8 cellular contexts compared by ENCODE assay signal in the genomic region with DNA sequence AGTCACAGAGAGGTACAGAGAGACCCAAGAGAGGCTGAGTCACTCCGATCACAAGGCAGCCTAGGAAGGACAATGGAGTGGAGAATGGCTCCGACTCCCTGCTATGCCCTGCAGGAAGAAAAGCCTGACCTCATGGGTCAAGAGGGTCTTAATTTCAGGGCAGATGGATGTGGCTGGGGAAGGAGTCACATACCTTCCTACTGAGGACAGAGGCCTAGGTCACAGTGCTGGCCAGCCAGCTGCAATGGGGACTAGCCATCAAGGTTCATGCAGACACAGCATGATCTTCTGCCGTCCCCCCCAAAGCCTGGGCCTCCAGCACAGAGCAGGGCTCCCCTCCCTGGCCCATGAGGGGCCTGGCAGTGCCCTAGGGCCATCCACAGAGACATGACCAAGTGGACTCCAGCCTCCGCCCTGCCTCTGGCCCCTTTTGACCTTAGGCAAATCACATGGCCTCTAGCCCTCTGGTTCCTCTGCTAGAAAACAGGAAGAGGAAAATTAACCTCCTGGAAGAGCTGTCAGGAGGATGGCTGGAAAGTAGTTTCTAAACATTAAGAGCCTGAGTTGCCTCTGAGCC. TPM values are rescaled to one million over a fixed set of nuclear protein-coding genes. Genes with fewer than 3 reads are reported as not detected.
DNase-seq lines count a peak whose midpoint lies in the region; ATAC-seq and TF ChIP-seq lines count a peak whose summit lies in the region.

No MANE protein-coding gene starts in this region.

- H3F3A ChIP-seq in MM.1S (ENCODE audit: insufficient read depth, low read length) = no peaks in the 10 kb centered on the region

- POLR2A ChIA-PET in CD8-positive, alpha-beta memory T cell (lab: Charles Lee) = interaction anchor here (3.7 kb wide), 1 partner anchor 9 kb away, joined by 28 read pairs; no protein-coding TSS in a partner anchor

- no peak overlapping the region for H2AFZ ChIP-seq in MM.1S (ENCODE audit: low read length)

- H3K4me3 ChIP-seq in CD8-positive, alpha-beta memory T cell (ENCODE audit: low read length) = peak overlapping the region; percentile 77
- peak overlapping the region; percentile 99 for H3K4me3 ChIP-seq in SJCRH30
- peak overlapping the region in 1 of 2 donors; percentile 50 for H3K4me3 ChIP-seq in esophagus (ENCODE audit: low read depth in 1 of 2, low read length in 2 of 2)
- no peak overlapping the region for H3K4me3 ChIP-seq in MM.1S (ENCODE audit: low read length)

- H3K9me2 ChIP-seq in MM.1S (replicated peaks; ENCODE audit: insufficient read depth, low read length) = no peaks in the 10 kb centered on the region

- no peak for DNase-seq in CD8-positive, alpha-beta memory T cell
- DNase-seq in SJCRH30 (no peak), osteocyte (ENCODE audit: extremely low spot score, unreplicated experiment) (no peak), SW 1271 (lab: John Stamatoyannopoulos, UW) (no peak), MM.1S (no peak), NCI-H1694 treated with DMSO at 0.1 percent for 48 hours (lab: John Stamatoyannopoulos, UW) (no peak)

- H3K4me1 ChIP-seq in CD8-positive, alpha-beta memory T cell (ENCODE audit: insufficient read depth, low read length) = peaks cover 73% of the 10 kb centered on the region
- H3K4me1 ChIP-seq in SJCRH30 = peaks cover 64% of the 10 kb centered on the region
- peaks cover 12 to 39% of the 10 kb centered on the region in 2 donors for H3K4me1 ChIP-seq in esophagus (ENCODE audit: control insufficient read depth in 2 of 2, insufficient read depth in 2 of 2, low read length in 1 of 2)
- H3K4me1 ChIP-seq in MM.1S (ENCODE audit: low read length) = no peaks in the 10 kb centered on the region

- H3K27ac ChIP-seq in CD8-positive, alpha-beta memory T cell (ENCODE audit: low read depth, low read length) = peak overlapping the region; percentile 82
- H3K27ac ChIP-seq in SJCRH30 (peak overlapping the region; percentile 99), esophagus (ENCODE audit: low read depth in 2 of 2, low read length in 1 of 2) (peak overlapping the region; percentile 85 to 89), MM.1S (ENCODE audit: low read length) (no peak overlapping the region)

- H3K27me3 Mint-ChIP-seq in CD8-positive, alpha-beta memory T cell = peaks cover 2 to 3% of the 10 kb centered on the region in 2 donors
- no peaks in the 10 kb centered on the region for H3K27me3 Mint-ChIP-seq in osteocyte (ENCODE audit: unreplicated experiment)

- H3K27ac Mint-ChIP-seq in CD8-positive, alpha-beta memory T cell = peak overlapping the region; percentile 72 to 97 (median 84)
- peak overlapping the region; percentile 85 for H3K27ac Mint-ChIP-seq in osteocyte (ENCODE audit: unreplicated experiment)

- H3K4me2 ChIP-seq in MM.1S (ENCODE audit: low read depth, low read length) = no peak overlapping the region

- peaks cover 58 to 86% (median 73%) of the 10 kb centered on the region in 3 donors for H3K4me1 Mint-ChIP-seq in CD8-positive, alpha-beta memory T cell
- H3K4me1 Mint-ChIP-seq in osteocyte (ENCODE audit: unreplicated experiment) = peaks cover 59% of the 10 kb centered on the region

- H3K9ac ChIP-seq in MM.1S (ENCODE audit: low read length) = no peak overlapping the region

- H4K20me1 ChIP-seq in MM.1S (ENCODE audit: insufficient read depth, low read length) = no peaks in the 10 kb centered on the region

- peak overlapping the region in 6 of 7 donors; percentile 67 to 98 (median 90) for H3K4me3 Mint-ChIP-seq in CD8-positive, alpha-beta memory T cell
- H3K4me3 Mint-ChIP-seq in osteocyte (ENCODE audit: unreplicated experiment) = peak overlapping the region; percentile 64

- ATAC-seq in HG02885 (IDR thresholded peaks at IDR 0.05; ENCODE audit: poor library complexity, unreplicated experiment) = no peak

- no peaks in the 10 kb centered on the region for H3K9me3 ChIP-seq in CD8-positive, alpha-beta memory T cell (ENCODE audit: low read length)
- H3K9me3 ChIP-seq in SJCRH30 (replicated peaks) (no peaks in the 10 kb centered on the region), esophagus (ENCODE audit: control insufficient read depth in 2 of 2, insufficient read depth in 1 of 2, low read depth in 1 of 2, low read length in 1 of 2) (no peaks in the 10 kb centered on the region), MM.1S (replicated peaks; ENCODE audit: insufficient read depth, low read length) (no peaks in the 10 kb centered on the region)

- no peak for TF ChIP-seq CTCF in osteocyte (IDR thresholded peaks at IDR 0.05)
- no peak for TF ChIP-seq CTCF in MM.1S (IDR thresholded peaks at IDR 0.05; ENCODE audit: low read length)

- H3K79me2 ChIP-seq in MM.1S (ENCODE audit: low read length) = no peaks in the 10 kb centered on the region

- peaks cover 0 to 6% (median 0%) of the 10 kb centered on the region in 3 donors for H3K36me3 Mint-ChIP-seq in CD8-positive, alpha-beta memory T cell
- no peaks in the 10 kb centered on the region for H3K36me3 Mint-ChIP-seq in osteocyte (ENCODE audit: unreplicated experiment)

- 55 to 61% methylated on average over 4 of the region's 4 CpGs for WGBS in esophagus, 2 donors

- H3K9me3 Mint-ChIP-seq in CD8-positive, alpha-beta memory T cell = peaks cover 0 to 2% (median 0%) of the 10 kb centered on the region in 5 donors
- no peaks in the 10 kb centered on the region for H3K9me3 Mint-ChIP-seq in osteocyte (ENCODE audit: unreplicated experiment)

- CTCF ChIA-PET in CD8-positive, alpha-beta memory T cell (lab: Charles Lee) = interaction anchor here (0.9 to 1.4 kb wide), 4 partner anchors 9 to 73 kb away, joined by 3 to 5 read pairs (median 4); no protein-coding TSS in a partner anchor

- H3K27me3 ChIP-seq in CD8-positive, alpha-beta memory T cell (ENCODE audit: insufficient read depth, low read length, poor library complexity, severe bottlenecking) = no peaks in the 10 kb centered on the region
- H3K27me3 ChIP-seq in SJCRH30 (no peaks in the 10 kb centered on the region), esophagus (ENCODE audit: control insufficient read depth in 1 of 2, insufficient read depth in 2 of 2, low read length in 2 of 2) (no peaks in the 10 kb centered on the region), MM.1S (replicated peaks; ENCODE audit: insufficient read depth, low read length) (peaks cover 25% of the 10 kb centered on the region; the same call in 1 of the 2 replicates)

- H3K36me3 ChIP-seq in CD8-positive, alpha-beta memory T cell (ENCODE audit: insufficient read depth, low read length) = no peaks in the 10 kb centered on the region
- peaks cover 13% of the 10 kb centered on the region for H3K36me3 ChIP-seq in SJCRH30
- H3K36me3 ChIP-seq in esophagus (ENCODE audit: control insufficient read depth in 2 of 2, insufficient read depth in 2 of 2, low read length in 1 of 2) = no peaks in the 10 kb centered on the region
- no peaks in the 10 kb centered on the region for H3K36me3 ChIP-seq in MM.1S (replicated peaks; ENCODE audit: insufficient read depth, low read length)

RNA-seq across cellular contexts. Expression of a gene that starts 1.8 kb away (rescaled TPM):
- total RNA-seq in CD8-positive, alpha-beta memory T cell = 10 to 100 TPM in 1 of 2 experiments, 1 to 10 TPM in 1; 9.9 to 10.6 TPM
- 5.5 TPM for polyA plus RNA-seq in CD8-positive, alpha-beta memory T cell
- total RNA-seq in SJCRH30 (2014; rRNA removed; shearing (Covaris generic)) = 112 and 121 TPM in 2 replicates
- 1 to 10 TPM; 4.9 to 5.0 TPM for polyA plus RNA-seq in esophagus
- total RNA-seq in osteocyte = 11.3 and 13.2 TPM in 2 replicates

RNA-seq across cellular contexts. Expression of a gene that starts 49.7 kb away (rescaled TPM):
- 1,000 to 10,000 TPM; 3,916 to 3,935 TPM for total RNA-seq in CD8-positive, alpha-beta memory T cell
- polyA plus RNA-seq in CD8-positive, alpha-beta memory T cell = 4,910 TPM
- total RNA-seq in SJCRH30 (2014; rRNA removed; shearing (Covaris generic)) = 2,831 and 2,945 TPM in 2 replicates
- 1,000 to 10,000 TPM; 1,864 to 2,574 TPM for polyA plus RNA-seq in esophagus
- 2,093 and 2,150 TPM in 2 replicates for total RNA-seq in osteocyte
